ENCODE assay signal across 8 cellular contexts in the genomic region with DNA sequence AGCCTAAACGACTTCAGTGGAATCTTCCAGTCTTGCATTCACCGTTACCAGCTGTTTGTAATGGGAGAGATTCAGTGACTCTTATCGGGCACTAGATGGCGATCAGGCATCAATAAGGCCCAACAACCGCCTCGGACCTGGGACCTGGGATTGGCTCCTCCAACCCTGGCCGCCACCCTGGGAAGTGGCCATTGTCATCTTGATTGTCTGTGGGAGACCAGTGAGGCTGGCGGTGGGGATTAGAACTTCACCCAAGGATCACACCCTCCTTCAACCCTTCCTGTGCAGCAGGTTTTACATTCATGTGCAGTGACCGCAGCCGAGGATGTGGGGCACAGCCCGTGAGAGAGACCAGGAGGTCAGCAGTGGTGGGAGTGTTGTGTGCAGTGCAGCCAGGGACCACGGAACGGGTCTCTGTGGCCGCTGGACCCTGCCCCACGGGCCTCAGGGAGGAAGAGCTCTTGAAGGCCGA.
DNase-seq lines count a peak whose midpoint lies in the region; ATAC-seq, FAIRE-seq and TF ChIP-seq lines count a peak whose summit lies in the region.

No MANE protein-coding gene starts in this region.

- SMC1A ChIA-PET in GM12878 (lab: Charles Lee; ENCODE audit: uncharacterized antibody, unreplicated experiment) = interaction anchor here (0.7 to 1.4 kb wide), 4 partner anchors 154 to 410 kb away, joined by 3 to 8 read pairs (median 4); no protein-coding TSS in a partner anchor

- no peak for TF ChIP-seq POLR2A in GM12878 (IDR thresholded peaks at IDR 0.05; ENCODE audit: low read depth, low read length)

- WGBS in GM12878 (ENCODE audit: insufficient coverage, insufficient replicate concordance, low lambda C conversion rate, missing lambda C conversion rate) = 11% methylated on average over 16 of the region's 16 CpGs

- H3K79me2 ChIP-seq in GM12878 (ENCODE audit: control insufficient read depth, insufficient read depth, low read length) = no peaks in the 10 kb centered on the region

- H3K27me3 ChIP-seq in AG04450 (ENCODE audit: control insufficient read depth, insufficient read depth, low read length) (peaks cover under 1% of the 10 kb centered on the region), GM12878 (replicated peaks in 1 of 2; ENCODE audit: control insufficient read depth in 2 of 2, insufficient read depth in 2 of 2, low read length in 1 of 2) (no peaks in the 10 kb centered on the region; a peak in 3 of 4 replicates)

- peaks cover 16% of the 10 kb centered on the region for H3K9me3 ChIP-seq in AG04450 (ENCODE audit: control insufficient read depth, insufficient read depth, low read length)
- H3K9me3 ChIP-seq in GM12878 (replicated peaks; ENCODE audit: control insufficient read depth, insufficient read depth, low read length) = no peaks in the 10 kb centered on the region

- peak; percentile 70 for TF ChIP-seq RAD21 in GM12878 (IDR thresholded peaks at IDR 0.05; ENCODE audit: insufficient read depth, low read depth, low read length)

- H4K20me1 ChIP-seq in GM12878 (ENCODE audit: control insufficient read depth, insufficient read depth) = no peaks in the 10 kb centered on the region

- in situ Hi-C loops in GM12878 (cut with MboI) = loop anchor here (5.0 kb wide), 2 partner anchors 367 to 407 kb away; no protein-coding TSS in a partner anchor

- H3K4me1 ChIP-seq in GM12878 (ENCODE audit: control insufficient read depth, insufficient read depth, low read length) = no peaks in the 10 kb centered on the region

- H3K4me2 ChIP-seq in GM12878 (ENCODE audit: control insufficient read depth, insufficient read depth) = no peak overlapping the region

- H2AFZ ChIP-seq in GM12878 (ENCODE audit: control insufficient read depth, low read depth, low read length) = no peak overlapping the region

- ATAC-seq in GM18867 (IDR thresholded peaks at IDR 0.05; ENCODE audit: unreplicated experiment) (peak; percentile 44), GM12878 (peak; percentile 88), HG03469 (IDR thresholded peaks at IDR 0.05; ENCODE audit: unreplicated experiment) (no peak)

- TF ChIP-seq CTCF in AG04450 (IDR thresholded peaks at IDR 0.05; ENCODE audit: low read depth, low read length) (peak; percentile 91), GM12878 (IDR thresholded peaks at IDR 0.05 in 2 of 3, conservative IDR thresholded peaks at IDR 0.05 in 1 of 3; ENCODE audit: control insufficient read depth in 2 of 3, extremely low read depth in 1 of 3, insufficient read depth in 1 of 3, low read depth in 3 of 3, low read length in 3 of 3) (peak; percentile 62 to 79 (median 68))

- no peak for FAIRE-seq in GM12878 (lab: Jason Lieb, UNC)

- CTCF ChIA-PET in AG04450 (lab: Charles Lee) (interaction anchor here (0.6 to 3.8 kb wide), 33 partner anchors 10 to 981 kb away, joined by 3 to 53 read pairs (median 4); partner anchors contain the start of gene ARL4C), GM12878 (lab: Yijun Ruan, JAX) (interaction anchor here (0.6 to 2.1 kb wide), 15 partner anchors 10 to 1610 kb away, joined by 3 to 23 read pairs (median 3); no protein-coding TSS in a partner anchor)

- H3K4me3 ChIP-seq in AG04450 (ENCODE audit: low read depth, low read length) (no peak overlapping the region), GM12878 (no peak overlapping the region)

- H3K9ac ChIP-seq in GM12878 (ENCODE audit: control insufficient read depth, insufficient read depth, low read length) = no peak overlapping the region

- no peak for TF ChIP-seq EP300 in GM12878 (IDR thresholded peaks at IDR 0.05; ENCODE audit: borderline replicate concordance in 1 of 2, control insufficient read depth in 1 of 2, low read depth in 2 of 2, low read length in 2 of 2)

- no TSS peak for BruUV-seq in GM12878 (replicated peaks; lab: Mats Ljungman, UMichigan)

- intact Hi-C loops in GM12878 (cut with micrococcal nuclease; ENCODE audit: unreplicated experiment) = loop anchor here (1.0 kb wide), 4 partner anchors 154 to 410 kb away; no protein-coding TSS in a partner anchor

- DNase-seq in AG04450 (ENCODE audit: low read depth, low spot score) (peak; percentile 39), NCI-H146 (lab: John Stamatoyannopoulos, UW) (peak; percentile 80), T-helper 2 cell (peak in 4 of 5 experiments; percentile 14 to 83 (median 18)), GM12878 (ENCODE audit: low read depth, low spot score) (peak; percentile 5), iPS DF 4.7 (ENCODE audit: extremely low read depth, low spot score) (peak; percentile 76)
- DNase-seq in stimulated activated CD4-positive, alpha-beta T cell treated with anti-CD3 and anti-CD28 coated beads, Interleukin-12 subunit alpha, Interleukin-12 subunit beta, amount 100 ng/mL, for 48 hours (ENCODE audit: low read depth in 2 of 3, low spot score in 1 of 3) = peak; percentile 28 to 44 (median 40)

- POLR2A ChIA-PET in AG04450 (lab: Yijun Ruan, JAX) (interaction anchor here (0.8 kb wide), 1 partner anchor 361 kb away, joined by 5 read pairs; the partner anchor contains the start of gene ARL4C), GM12878 (lab: Charles Lee) (interaction anchor here (0.6 kb wide), 1 partner anchor 321 kb away, joined by 4 read pairs; no protein-coding TSS in a partner anchor)

- H3K27ac ChIP-seq in AG04450 (ENCODE audit: low read depth, low read length) (no peak overlapping the region), GM12878 (ENCODE audit: control insufficient read depth, insufficient read depth) (no peak overlapping the region)

- RAD21 ChIA-PET in GM12878 (lab: Charles Lee; ENCODE audit: unreplicated experiment) = interaction anchor here (0.6 to 2.2 kb wide), 9 partner anchors 11 to 981 kb away, joined by 3 to 9 read pairs (median 3); no protein-coding TSS in a partner anchor

- H3K36me3 ChIP-seq in GM12878 (ENCODE audit: control insufficient read depth in 2 of 2, insufficient read depth in 2 of 2, low read length in 1 of 2) = no peaks in the 10 kb centered on the region

TF ChIP-seq in GM12878, 131 proteins besides CTCF, POLR2A, EP300 and RAD21:
- TF ChIP-seq MEF2A (IDR thresholded peaks at IDR 0.05; ENCODE audit: insufficient read depth, low read depth, low read length) (no peak), RUNX3 (IDR thresholded peaks at IDR 0.05; ENCODE audit: low read length) (no peak), MYC (IDR thresholded peaks at IDR 0.05; ENCODE audit: insufficient read depth, insufficient read length, insufficient replicate concordance, low read length, severe bottlenecking) (no peak), SUPT20H (IDR thresholded peaks at IDR 0.05; ENCODE audit: borderline replicate concordance, control insufficient read depth, low read depth, low read length) (no peak), TBL1XR1 (IDR thresholded peaks at IDR 0.05; ENCODE audit: low read depth, low read length) (no peak), PAX8 (IDR thresholded peaks at IDR 0.05) (no peak), SMC3 (IDR thresholded peaks at IDR 0.05; ENCODE audit: borderline replicate concordance, low read length) (peak; percentile 82), ELK1 (IDR thresholded peaks at IDR 0.05; ENCODE audit: low read depth, low read length) (no peak), ZBED1 (IDR thresholded peaks at IDR 0.05; ENCODE audit: borderline replicate concordance) (no peak), MEF2B (IDR thresholded peaks at IDR 0.05; ENCODE audit: partially characterized antibody, poor library complexity, severe bottlenecking) (no peak), ATF3 (IDR thresholded peaks at IDR 0.05; ENCODE audit: borderline replicate concordance, extremely low read depth, low read depth, low read length) (no peak), YY1 (IDR thresholded peaks at IDR 0.05; ENCODE audit: low read depth, low read length) (0 out of 2 replicates have a peak, but pooled peaks have one; percentile 32)
- TF ChIP-seq, protein P1, sequence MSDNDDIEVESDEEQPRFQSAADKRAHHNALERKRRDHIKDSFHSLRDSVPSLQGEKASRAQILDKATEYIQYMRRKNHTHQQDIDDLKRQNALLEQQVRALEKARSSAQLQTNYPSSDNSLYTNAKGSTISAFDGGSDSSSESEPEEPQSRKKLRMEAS (IDR thresholded peaks at IDR 0.05; ENCODE audit: low read depth, low read length) = no peak

Comparison
In these comparisons a context has a peak if more than half of its experiments do, and no peak if none do; other contexts are left out.
1. DNase-seq: peak in every context shown above with its lines; median percentile 80 in NCI-H146; 76 in iPS DF 4.7; 40 in stimulated activated CD4-positive, alpha-beta T cell treated with anti-CD3 and anti-CD28 coated beads, Interleukin-12 subunit alpha, Interleukin-12 subunit beta, amount 100 ng/mL, for 48 hours; 39 in AG04450; 18 in T-helper 2 cell; 5 in GM12878.